ENCODE assay signal across 1 cellular context in genomic region chrX:154534526-154535322, GRCh38.
TF ChIP-seq lines count a peak whose summit lies in the region.

No MANE protein-coding gene starts in this region.

TF ChIP-seq in WTC11, 78 proteins besides CTCF, POLR2A, EP300 and RAD21 (continued from another document):
- TF ChIP-seq ZNF425 (CRISPR knock-in tag; conservative IDR thresholded peaks at IDR 0.05) (no peak), PREB (CRISPR knock-in tag; IDR thresholded peaks at IDR 0.05; ENCODE audit: borderline replicate concordance) (no peak), PRDM15 (CRISPR knock-in tag; IDR thresholded peaks at IDR 0.05) (no peak), ATF6 (CRISPR knock-in tag; IDR thresholded peaks at IDR 0.05) (no peak), NR1H2 (CRISPR knock-in tag; IDR thresholded peaks at IDR 0.05) (no peak), IRF2 (CRISPR knock-in tag; IDR thresholded peaks at IDR 0.05; ENCODE audit: borderline replicate concordance, low read depth) (no peak), USF1 (CRISPR knock-in tag; IDR thresholded peaks at IDR 0.05) (no peak), HMGXB4 (CRISPR knock-in tag; IDR thresholded peaks at IDR 0.05) (peak; percentile 51; the same call in 1 of the 2 replicates), SP1 (CRISPR knock-in tag; conservative IDR thresholded peaks at IDR 0.05) (no peak), FOXK1 (CRISPR knock-in tag; IDR thresholded peaks at IDR 0.05) (no peak)
